ENCODE assay signal across 7 cellular contexts in the genomic region with DNA sequence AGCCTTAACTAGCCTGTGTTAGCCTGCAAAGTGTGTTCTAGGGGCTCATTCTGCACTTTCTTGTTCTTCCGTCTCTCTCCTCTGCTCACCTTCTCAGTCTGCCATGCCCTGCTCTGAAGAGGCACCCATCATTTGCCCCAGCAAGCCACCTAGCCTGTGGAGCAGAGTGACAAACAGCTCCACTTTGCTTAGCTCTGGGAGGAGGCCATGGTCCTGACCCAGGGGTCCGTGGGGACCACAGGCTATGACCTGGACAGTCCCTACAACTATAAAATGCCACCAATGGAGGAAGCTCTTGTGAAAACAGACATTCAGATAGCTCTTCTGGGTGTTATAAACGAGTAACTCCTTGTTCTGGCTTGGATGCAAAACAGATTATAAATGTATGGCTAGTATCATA.
"Had no signal": no experiment of that assay in that cellular context is flagged by ENCODE, and none has a peak within 500 bp of the region (broad histone marks: within the 10 kb centered on the region; RNA-seq: fewer than 3 reads in every experiment).

No MANE protein-coding gene starts in this region.

- H3K36me3 Mint-ChIP-seq: IgD-negative memory B cell had no signal

- H3K27ac Mint-ChIP-seq: IgD-negative memory B cell had no signal

- H3K4me3 Mint-ChIP-seq: IgD-negative memory B cell had no signal

- H3K4me3 ChIP-seq: K562 had no signal

- H3K27ac ChIP-seq: HL-60 had no signal

- DNase-seq: IMR-90, KBM-7 had no signal

- H3K27me3 Mint-ChIP-seq: IgD-negative memory B cell had no signal

- H3K4me1 Mint-ChIP-seq: IgD-negative memory B cell had no signal

- FAIRE-seq: HepG2, HTR-8/SVneo, K562 had no signal
